24 cellular contexts compared by ENCODE assay signal in genomic region chr13:93715866-93716265, GRCh38.
"Had no signal": no experiment of that assay in that cellular context is flagged by ENCODE, and none has a peak within 500 bp of the region (broad histone marks: within the 10 kb centered on the region; RNA-seq: fewer than 3 reads in every experiment).

No MANE protein-coding gene starts in this region.

- H3K36me3 ChIP-seq: left lung, neural progenitor cell, spleen, thyroid gland, upper lobe of right lung had no signal

- H3K4me1 ChIP-seq: left lung, neural progenitor cell, spleen, thyroid gland, upper lobe of right lung had no signal

- DNase-seq: activated naive CD4-positive, alpha-beta T cell treated with Interleukin-2 at 50 U/mL for 16 hours; activated naive CD8-positive, alpha-beta T cell treated with anti-CD3 and anti-CD28 coated beads for 36 hours; activated T-cell treated with anti-CD3 and anti-CD28 coated beads, Interleukin-2, amount 50 U/mL, for 24 hours; amygdala; effector CD4-positive, alpha-beta T cell; erythroblast; foreskin melanocyte; glutamatergic neuron; immature natural killer cell; kidney glomerular epithelial cell; left lung; naive thymus-derived CD8-positive, alpha-beta T cell; spleen; stimulated activated CD4-positive, alpha-beta T cell treated with anti-CD3 and anti-CD28 coated beads, Interleukin-4, amount 100 ng/mL, for 24 hours; substantia nigra; T-cell; thyroid gland; upper lobe of right lung had no signal

- H3K9me3 ChIP-seq: thyroid gland had no signal

- H3K27me3 ChIP-seq: hepatocyte, left lung, neural progenitor cell, spleen, thyroid gland, upper lobe of right lung had no signal

- FAIRE-seq: endometrium, TTC549 had no signal

- H3K4me3 ChIP-seq: hepatocyte, left lung, lung, neural progenitor cell, spleen, thyroid gland, upper lobe of right lung had no signal

- ATAC-seq: activated T-helper 17 cell treated with anti-CD3 and anti-CD28 coated beads, Interleukin-2, amount 50 U/mL, for 72 hours; left lung; naive thymus-derived CD8-positive, alpha-beta T cell; T-cell; upper lobe of right lung had no signal

- H3K9ac ChIP-seq: neural progenitor cell had no signal

- H2AFZ ChIP-seq: hepatocyte, neural progenitor cell had no signal

- H3K27ac ChIP-seq: hepatocyte, left lung, neural progenitor cell, spleen, thyroid gland, upper lobe of right lung had no signal

- H3K4me2 ChIP-seq: hepatocyte, neural progenitor cell had no signal
